2 cellular contexts compared by ENCODE assay signal in the genomic region with DNA sequence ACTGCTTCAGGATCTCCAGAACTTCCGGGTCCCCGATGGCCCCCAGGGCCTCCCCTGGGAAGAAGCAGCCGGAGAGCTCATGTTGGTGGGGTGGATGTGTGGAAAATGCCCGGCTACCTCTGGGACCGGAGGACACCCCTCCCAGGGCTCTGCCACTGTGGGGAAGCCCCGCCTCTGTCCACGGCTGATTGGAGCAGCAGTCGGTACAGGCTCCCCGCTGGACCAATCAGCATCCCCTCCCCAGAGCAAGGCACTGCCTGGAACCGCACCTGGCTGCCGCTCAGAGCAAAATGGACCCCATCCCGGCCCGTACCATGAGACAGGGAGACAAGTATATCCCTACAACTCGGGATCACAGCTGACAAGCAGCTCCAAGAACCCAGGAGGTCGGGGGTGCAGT.
TF ChIP-seq lines count a peak whose summit lies in the region.

No MANE protein-coding gene starts in this region.

TF ChIP-seq in HCT116, 20 proteins besides CTCF, POLR2A, EP300 and RAD21:
- TF ChIP-seq POLR2AphosphoS5 (IDR thresholded peaks at IDR 0.05; ENCODE audit: low read depth, low read length): no peak
- TF ChIP-seq SP1 (IDR thresholded peaks at IDR 0.05; ENCODE audit: low read depth): peak; percentile 49; the same call in 1 of the 2 replicates

TF ChIP-seq in HepG2, 621 proteins besides CTCF, POLR2A, EP300 and RAD21:
- peak; percentile 66 for TF ChIP-seq SP2 (CRISPR knock-in tag; IDR thresholded peaks at IDR 0.05)
- TF ChIP-seq NFYB (CRISPR knock-in tag; IDR thresholded peaks at IDR 0.05): peak; percentile 75
- peak; percentile 77 for TF ChIP-seq NFYC (CRISPR knock-in tag; IDR thresholded peaks at IDR 0.05)
- TF ChIP-seq, protein P1, sequence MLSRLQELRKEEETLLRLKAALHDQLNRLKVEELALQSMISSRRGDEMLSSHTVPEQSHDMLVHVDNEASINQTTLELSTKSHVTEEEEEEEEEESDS (CRISPR knock-in tag; IDR thresholded peaks at IDR 0.05; ENCODE audit: borderline replicate concordance): no peak
- TF ChIP-seq, protein P2, sequence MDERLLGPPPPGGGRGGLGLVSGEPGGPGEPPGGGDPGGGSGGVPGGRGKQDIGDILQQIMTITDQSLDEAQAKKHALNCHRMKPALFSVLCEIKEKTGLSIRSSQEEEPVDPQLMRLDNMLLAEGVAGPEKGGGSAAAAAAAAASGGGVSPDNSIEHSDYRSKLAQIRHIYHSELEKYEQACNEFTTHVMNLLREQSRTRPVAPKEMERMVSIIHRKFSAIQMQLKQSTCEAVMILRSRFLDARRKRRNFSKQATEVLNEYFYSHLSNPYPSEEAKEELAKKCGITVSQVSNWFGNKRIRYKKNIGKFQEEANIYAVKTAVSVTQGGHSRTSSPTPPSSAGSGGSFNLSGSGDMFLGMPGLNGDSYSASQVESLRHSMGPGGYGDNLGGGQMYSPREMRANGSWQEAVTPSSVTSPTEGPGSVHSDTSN (CRISPR knock-in tag; IDR thresholded peaks at IDR 0.05): peak; percentile 33; the same call in 1 of the 2 replicates
- TF ChIP-seq, protein P3, sequence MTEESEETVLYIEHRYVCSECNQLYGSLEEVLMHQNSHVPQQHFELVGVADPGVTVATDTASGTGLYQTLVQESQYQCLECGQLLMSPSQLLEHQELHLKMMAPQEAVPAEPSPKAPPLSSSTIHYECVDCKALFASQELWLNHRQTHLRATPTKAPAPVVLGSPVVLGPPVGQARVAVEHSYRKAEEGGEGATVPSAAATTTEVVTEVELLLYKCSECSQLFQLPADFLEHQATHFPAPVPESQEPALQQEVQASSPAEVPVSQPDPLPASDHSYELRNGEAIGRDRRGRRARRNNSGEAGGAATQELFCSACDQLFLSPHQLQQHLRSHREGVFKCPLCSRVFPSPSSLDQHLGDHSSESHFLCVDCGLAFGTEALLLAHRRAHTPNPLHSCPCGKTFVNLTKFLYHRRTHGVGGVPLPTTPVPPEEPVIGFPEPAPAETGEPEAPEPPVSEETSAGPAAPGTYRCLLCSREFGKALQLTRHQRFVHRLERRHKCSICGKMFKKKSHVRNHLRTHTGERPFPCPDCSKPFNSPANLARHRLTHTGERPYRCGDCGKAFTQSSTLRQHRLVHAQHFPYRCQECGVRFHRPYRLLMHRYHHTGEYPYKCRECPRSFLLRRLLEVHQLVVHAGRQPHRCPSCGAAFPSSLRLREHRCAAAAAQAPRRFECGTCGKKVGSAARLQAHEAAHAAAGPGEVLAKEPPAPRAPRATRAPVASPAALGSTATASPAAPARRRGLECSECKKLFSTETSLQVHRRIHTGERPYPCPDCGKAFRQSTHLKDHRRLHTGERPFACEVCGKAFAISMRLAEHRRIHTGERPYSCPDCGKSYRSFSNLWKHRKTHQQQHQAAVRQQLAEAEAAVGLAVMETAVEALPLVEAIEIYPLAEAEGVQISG (CRISPR knock-in tag; IDR thresholded peaks at IDR 0.05): no peak
